In the genomic region with DNA sequence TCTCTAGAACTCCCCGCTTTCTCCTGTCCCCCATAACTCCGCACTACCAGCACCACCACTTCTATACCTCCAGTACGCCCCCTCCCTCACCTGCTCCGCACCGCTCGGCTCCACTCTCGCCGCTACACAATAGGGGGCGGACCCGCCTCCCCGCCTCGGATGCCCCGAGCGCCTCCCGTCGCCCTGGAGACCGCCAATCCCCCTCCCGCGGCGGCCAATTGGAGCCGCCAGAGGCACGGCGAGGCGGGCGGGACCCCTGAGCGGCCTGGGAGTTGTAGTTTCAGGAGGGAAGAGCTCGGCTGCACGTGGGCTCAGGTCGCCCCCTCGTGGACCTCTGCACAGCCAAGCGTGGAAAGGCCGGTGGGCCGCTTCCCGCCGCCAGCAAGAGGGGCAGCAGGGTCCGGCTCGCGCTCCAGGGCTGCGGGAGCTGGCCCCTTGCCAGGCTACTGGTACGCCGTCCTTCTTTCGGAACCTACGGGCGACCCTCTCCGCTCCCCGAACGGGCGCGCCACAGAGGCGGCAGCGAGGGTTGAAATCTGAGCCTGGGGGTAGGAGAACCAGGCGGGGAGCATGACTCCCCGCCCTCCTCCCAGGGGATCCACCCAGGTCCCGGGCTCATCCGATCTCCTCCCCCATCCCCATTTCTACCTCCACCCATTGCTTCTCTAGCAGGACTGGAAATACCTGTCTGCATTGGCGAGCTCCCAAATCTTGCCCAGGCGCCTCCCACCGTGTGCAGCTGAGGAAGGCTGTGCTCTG, we compare ENCODE assay signal across 1 cellular context.
TF ChIP-seq lines count a peak whose summit lies in the region.

TSS of gene IGSF9 (minus strand) at position 131 of the 759 bp plus-strand sequence. CDS start 2,159 bp downstream, outside the sequence.

TF ChIP-seq in HepG2, 621 proteins besides CTCF, POLR2A, EP300 and RAD21 (continued from another document and continues in another):
- TF ChIP-seq TFDP1 (CRISPR knock-in tag; IDR thresholded peaks at IDR 0.05; ENCODE audit: borderline replicate concordance) (no peak), JDP2 (CRISPR knock-in tag; IDR thresholded peaks at IDR 0.05; ENCODE audit: borderline replicate concordance) (no peak), NFE2 (CRISPR knock-in tag; IDR thresholded peaks at IDR 0.05) (no peak), TIGD3 (CRISPR knock-in tag; IDR thresholded peaks at IDR 0.05; ENCODE audit: borderline replicate concordance) (no peak), HNF4A (CRISPR knock-in tag; IDR thresholded peaks at IDR 0.05) (no peak), REPIN1 (CRISPR knock-in tag; IDR thresholded peaks at IDR 0.05; ENCODE audit: borderline replicate concordance, low read depth) (no peak), GFI1 (CRISPR knock-in tag; IDR thresholded peaks at IDR 0.05; ENCODE audit: borderline replicate concordance) (no peak), ZNF720 (CRISPR knock-in tag; IDR thresholded peaks at IDR 0.05) (no peak), FIP1L1 (IDR thresholded peaks at IDR 0.05; ENCODE audit: borderline replicate concordance, insufficient read depth, low read depth, low read length) (no peak), JUNB (CRISPR knock-in tag; IDR thresholded peaks at IDR 0.05; ENCODE audit: borderline replicate concordance) (no peak), ZMYM3 (CRISPR knock-in tag; IDR thresholded peaks at IDR 0.05) (no peak), PBX3 (CRISPR knock-in tag; IDR thresholded peaks at IDR 0.05; ENCODE audit: borderline replicate concordance) (no peak), REXO4 (CRISPR knock-in tag; IDR thresholded peaks at IDR 0.05; ENCODE audit: borderline replicate concordance) (no peak), ZNF275 (CRISPR knock-in tag; IDR thresholded peaks at IDR 0.05; ENCODE audit: borderline replicate concordance) (no peak), ZNF557 (CRISPR knock-in tag; IDR thresholded peaks at IDR 0.05) (no peak), NONO (IDR thresholded peaks at IDR 0.05) (no peak), NONO (CRISPR knock-in tag; conservative IDR thresholded peaks at IDR 0.05) (no peak), BRCA1 (CRISPR knock-in tag; IDR thresholded peaks at IDR 0.05) (no peak), STAG1 (CRISPR knock-in tag; IDR thresholded peaks at IDR 0.05) (peak; percentile 43), ZNF850 (CRISPR knock-in tag; conservative IDR thresholded peaks at IDR 0.05) (no peak), XBP1 (CRISPR knock-in tag; IDR thresholded peaks at IDR 0.05) (no peak), ARID3A (IDR thresholded peaks at IDR 0.05; ENCODE audit: low read depth, low read length) (no peak), ZNF619 (CRISPR knock-in tag; IDR thresholded peaks at IDR 0.05) (no peak), ZNF350 (CRISPR knock-in tag; IDR thresholded peaks at IDR 0.05; ENCODE audit: borderline replicate concordance, low read depth) (no peak), ZNF678 (CRISPR knock-in tag; IDR thresholded peaks at IDR 0.05) (no peak), RBAK (CRISPR knock-in tag; IDR thresholded peaks at IDR 0.05) (no peak), HNRNPLL (IDR thresholded peaks at IDR 0.05; ENCODE audit: low read depth, low read length, poor library complexity, severe bottlenecking) (peak; percentile 30), FLYWCH1 (CRISPR knock-in tag; IDR thresholded peaks at IDR 0.05) (no peak), IKZF5 (CRISPR knock-in tag; IDR thresholded peaks at IDR 0.05) (no peak)
- TF ChIP-seq, protein P1, sequence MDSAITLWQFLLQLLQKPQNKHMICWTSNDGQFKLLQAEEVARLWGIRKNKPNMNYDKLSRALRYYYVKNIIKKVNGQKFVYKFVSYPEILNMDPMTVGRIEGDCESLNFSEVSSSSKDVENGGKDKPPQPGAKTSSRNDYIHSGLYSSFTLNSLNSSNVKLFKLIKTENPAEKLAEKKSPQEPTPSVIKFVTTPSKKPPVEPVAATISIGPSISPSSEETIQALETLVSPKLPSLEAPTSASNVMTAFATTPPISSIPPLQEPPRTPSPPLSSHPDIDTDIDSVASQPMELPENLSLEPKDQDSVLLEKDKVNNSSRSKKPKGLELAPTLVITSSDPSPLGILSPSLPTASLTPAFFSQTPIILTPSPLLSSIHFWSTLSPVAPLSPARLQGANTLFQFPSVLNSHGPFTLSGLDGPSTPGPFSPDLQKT (CRISPR knock-in tag; IDR thresholded peaks at IDR 0.05; ENCODE audit: borderline replicate concordance): no peak
- TF ChIP-seq, protein P2, sequence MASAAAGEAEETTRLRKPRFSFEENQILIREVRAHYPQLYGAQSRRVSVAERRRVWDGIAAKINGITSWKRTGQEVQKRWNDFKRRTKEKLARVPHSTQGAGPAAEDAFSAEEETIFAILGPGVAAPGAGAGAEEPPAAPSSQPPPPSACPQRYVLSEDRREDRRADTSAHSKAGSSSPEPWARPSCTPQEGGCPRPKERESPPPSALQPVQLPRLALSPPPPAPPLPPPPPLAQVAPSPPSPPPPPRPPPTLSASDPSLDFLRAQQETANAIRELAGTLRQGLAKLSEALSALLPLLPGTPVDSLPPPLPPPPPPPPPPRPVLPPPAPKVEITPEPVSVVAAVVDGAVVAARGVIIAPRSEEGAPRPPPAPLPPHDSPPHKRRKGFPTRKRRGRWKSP (CRISPR knock-in tag; IDR thresholded peaks at IDR 0.05): no peak
- TF ChIP-seq, protein P3, sequence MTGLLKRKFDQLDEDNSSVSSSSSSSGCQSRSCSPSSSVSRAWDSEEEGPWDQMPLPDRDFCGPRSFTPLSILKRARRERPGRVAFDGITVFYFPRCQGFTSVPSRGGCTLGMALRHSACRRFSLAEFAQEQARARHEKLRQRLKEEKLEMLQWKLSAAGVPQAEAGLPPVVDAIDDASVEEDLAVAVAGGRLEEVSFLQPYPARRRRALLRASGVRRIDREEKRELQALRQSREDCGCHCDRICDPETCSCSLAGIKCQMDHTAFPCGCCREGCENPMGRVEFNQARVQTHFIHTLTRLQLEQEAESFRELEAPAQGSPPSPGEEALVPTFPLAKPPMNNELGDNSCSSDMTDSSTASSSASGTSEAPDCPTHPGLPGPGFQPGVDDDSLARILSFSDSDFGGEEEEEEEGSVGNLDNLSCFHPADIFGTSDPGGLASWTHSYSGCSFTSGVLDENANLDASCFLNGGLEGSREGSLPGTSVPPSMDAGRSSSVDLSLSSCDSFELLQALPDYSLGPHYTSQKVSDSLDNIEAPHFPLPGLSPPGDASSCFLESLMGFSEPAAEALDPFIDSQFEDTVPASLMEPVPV (CRISPR knock-in tag; IDR thresholded peaks at IDR 0.05): no peak
- TF ChIP-seq, protein P4, sequence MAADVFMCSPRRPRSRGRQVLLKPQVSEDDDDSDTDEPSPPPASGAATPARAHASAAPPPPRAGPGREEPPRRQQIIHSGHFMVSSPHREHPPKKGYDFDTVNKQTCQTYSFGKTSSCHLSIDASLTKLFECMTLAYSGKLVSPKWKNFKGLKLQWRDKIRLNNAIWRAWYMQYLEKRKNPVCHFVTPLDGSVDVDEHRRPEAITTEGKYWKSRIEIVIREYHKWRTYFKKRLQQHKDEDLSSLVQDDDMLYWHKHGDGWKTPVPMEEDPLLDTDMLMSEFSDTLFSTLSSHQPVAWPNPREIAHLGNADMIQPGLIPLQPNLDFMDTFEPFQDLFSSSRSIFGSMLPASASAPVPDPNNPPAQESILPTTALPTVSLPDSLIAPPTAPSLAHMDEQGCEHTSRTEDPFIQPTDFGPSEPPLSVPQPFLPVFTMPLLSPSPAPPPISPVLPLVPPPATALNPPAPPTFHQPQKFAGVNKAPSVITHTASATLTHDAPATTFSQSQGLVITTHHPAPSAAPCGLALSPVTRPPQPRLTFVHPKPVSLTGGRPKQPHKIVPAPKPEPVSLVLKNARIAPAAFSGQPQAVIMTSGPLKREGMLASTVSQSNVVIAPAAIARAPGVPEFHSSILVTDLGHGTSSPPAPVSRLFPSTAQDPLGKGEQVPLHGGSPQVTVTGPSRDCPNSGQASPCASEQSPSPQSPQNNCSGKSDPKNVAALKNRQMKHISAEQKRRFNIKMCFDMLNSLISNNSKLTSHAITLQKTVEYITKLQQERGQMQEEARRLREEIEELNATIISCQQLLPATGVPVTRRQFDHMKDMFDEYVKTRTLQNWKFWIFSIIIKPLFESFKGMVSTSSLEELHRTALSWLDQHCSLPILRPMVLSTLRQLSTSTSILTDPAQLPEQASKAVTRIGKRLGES (CRISPR knock-in tag; IDR thresholded peaks at IDR 0.05; ENCODE audit: borderline replicate concordance): no peak
- TF ChIP-seq, protein P5, sequence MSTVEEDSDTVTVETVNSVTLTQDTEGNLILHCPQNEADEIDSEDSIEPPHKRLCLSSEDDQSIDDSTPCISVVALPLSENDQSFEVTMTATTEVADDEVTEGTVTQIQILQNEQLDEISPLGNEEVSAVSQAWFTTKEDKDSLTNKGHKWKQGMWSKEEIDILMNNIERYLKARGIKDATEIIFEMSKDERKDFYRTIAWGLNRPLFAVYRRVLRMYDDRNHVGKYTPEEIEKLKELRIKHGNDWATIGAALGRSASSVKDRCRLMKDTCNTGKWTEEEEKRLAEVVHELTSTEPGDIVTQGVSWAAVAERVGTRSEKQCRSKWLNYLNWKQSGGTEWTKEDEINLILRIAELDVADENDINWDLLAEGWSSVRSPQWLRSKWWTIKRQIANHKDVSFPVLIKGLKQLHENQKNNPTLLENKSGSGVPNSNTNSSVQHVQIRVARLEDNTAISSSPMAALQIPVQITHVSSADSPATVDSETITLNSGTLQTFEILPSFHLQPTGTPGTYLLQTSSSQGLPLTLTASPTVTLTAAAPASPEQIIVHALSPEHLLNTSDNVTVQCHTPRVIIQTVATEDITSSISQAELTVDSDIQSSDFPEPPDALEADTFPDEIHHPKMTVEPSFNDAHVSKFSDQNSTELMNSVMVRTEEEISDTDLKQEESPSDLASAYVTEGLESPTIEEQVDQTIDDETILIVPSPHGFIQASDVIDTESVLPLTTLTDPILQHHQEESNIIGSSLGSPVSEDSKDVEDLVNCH (CRISPR knock-in tag; IDR thresholded peaks at IDR 0.05): no peak
- TF ChIP-seq, protein P6, sequence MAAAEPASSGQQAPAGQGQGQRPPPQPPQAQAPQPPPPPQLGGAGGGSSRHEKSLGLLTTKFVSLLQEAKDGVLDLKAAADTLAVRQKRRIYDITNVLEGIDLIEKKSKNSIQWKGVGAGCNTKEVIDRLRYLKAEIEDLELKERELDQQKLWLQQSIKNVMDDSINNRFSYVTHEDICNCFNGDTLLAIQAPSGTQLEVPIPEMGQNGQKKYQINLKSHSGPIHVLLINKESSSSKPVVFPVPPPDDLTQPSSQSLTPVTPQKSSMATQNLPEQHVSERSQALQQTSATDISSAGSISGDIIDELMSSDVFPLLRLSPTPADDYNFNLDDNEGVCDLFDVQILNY (CRISPR knock-in tag; conservative IDR thresholded peaks at IDR 0.05): no peak
